Comparison of ENCODE assay signal across 8 cellular contexts in genomic region chr2:189661148-189661956, GRCh38. TPM values are rescaled to one million over a fixed set of nuclear protein-coding genes. Genes with fewer than 3 reads are reported as not detected.
A peak's percentile ranks its signal among the peaks of the same experiment; 100 is the strongest.
DNase-seq lines count a peak whose midpoint lies in the region; ATAC-seq and TF ChIP-seq lines count a peak whose summit lies in the region.

ASNSD1 (plus strand) TSS chr2:189661459; CDS start chr2:189666133, 4,674 bp downstream.

- H3K4me3 ChIP-seq in right atrium auricular region: peak within 1 kb of the TSS; percentile 87 to 96
- peak within 1 kb of the TSS; percentile 88 for H3K4me3 ChIP-seq in psoas muscle
- peak within 1 kb of the TSS; percentile 72 to 74 for H3K4me3 ChIP-seq in uterus

- no peak within 1 kb of the TSS for H3K27ac Mint-ChIP-seq in T-helper 17 cell

- no peaks in the 10 kb centered on the region for H3K36me3 ChIP-seq in right atrium auricular region
- peaks cover 0 to 11% of the 10 kb centered on the region in 2 donors for H3K36me3 ChIP-seq in psoas muscle (ENCODE audit: insufficient read depth in 1 of 2, low read depth in 1 of 2)
- no peaks in the 10 kb centered on the region for H3K36me3 ChIP-seq in uterus

- H3K4me1 Mint-ChIP-seq in T-helper 17 cell: peaks cover 32% of the 10 kb centered on the region

- WGBS in psoas muscle, 3 donors: 0 to 1% (median 1%) methylated on average over 44 to 46 of the region's 46 CpGs

- H3K36me3 Mint-ChIP-seq in T-helper 17 cell (ENCODE audit: low read depth): no peaks in the 10 kb centered on the region

- peak within 1 kb of the TSS; percentile 87 to 93 for H3K27ac ChIP-seq in right atrium auricular region
- H3K27ac ChIP-seq in psoas muscle: peak within 1 kb of the TSS; percentile 93
- H3K27ac ChIP-seq in uterus: peak within 1 kb of the TSS; percentile 86 to 92

- TF ChIP-seq POLR2A in GM15510 (IDR thresholded peaks at IDR 0.05; ENCODE audit: borderline replicate concordance, extremely low read depth, insufficient read length): peak; percentile 95
- peak; percentile 89 to 95 for TF ChIP-seq POLR2A in uterus (IDR thresholded peaks at IDR 0.05)

- H3K4me3 Mint-ChIP-seq in T-helper 17 cell: no peak within 1 kb of the TSS

- TF ChIP-seq CTCF in right atrium auricular region (IDR thresholded peaks at IDR 0.05) (peak; percentile 91 to 96), psoas muscle (IDR thresholded peaks at IDR 0.05) (peak; percentile 97), uterus (IDR thresholded peaks at IDR 0.05) (peak; percentile 95 to 100 (median 100))

- intact Hi-C loops in psoas muscle (cut with DNase I) (loop anchor here (1.0 to 10.0 kb wide), 4 partner anchors 36 to 413 kb away; partner anchors contain the start of gene OSGEPL1 (in 1 of the 2)), uterus (cut with DNase I; ENCODE audit: low total_unique reads) (no loop called here)

- peaks cover 0 to 33% of the 10 kb centered on the region in 2 donors for H3K4me1 ChIP-seq in right atrium auricular region
- peaks cover 20% of the 10 kb centered on the region for H3K4me1 ChIP-seq in psoas muscle
- peaks cover 0 to 11% of the 10 kb centered on the region in 2 donors for H3K4me1 ChIP-seq in uterus

- no peaks in the 10 kb centered on the region for H3K9me3 ChIP-seq in T-helper 17 cell (ENCODE audit: control insufficient read depth, low read length, poor library complexity, severe bottlenecking)
- H3K9me3 ChIP-seq in right atrium auricular region: no peaks in the 10 kb centered on the region
- H3K9me3 ChIP-seq in psoas muscle: no peaks in the 10 kb centered on the region
- H3K9me3 ChIP-seq in uterus: no peaks in the 10 kb centered on the region

- ATAC-seq in HG02885 (IDR thresholded peaks at IDR 0.05; ENCODE audit: poor library complexity, unreplicated experiment) (peak; percentile 90), T-helper 17 cell (peak; percentile 92), psoas muscle (peak; percentile 98 to 99 (median 99))

- DNase-seq in NCI-H1694 (lab: John Stamatoyannopoulos, UW) (peak; percentile 99), T-helper 17 cell (peak; percentile 99), anterior cingulate cortex (lab: John Stamatoyannopoulos, UW) (peak; percentile 77 to 98 (median 94)), right atrium auricular region (ENCODE audit: low spot score) (peak; percentile 99), psoas muscle (peak; percentile 99 to 100), uterus (peak; percentile 99)

- H3K27me3 Mint-ChIP-seq in T-helper 17 cell: no peaks in the 10 kb centered on the region

- H3K27me3 ChIP-seq in right atrium auricular region (no peaks in the 10 kb centered on the region), psoas muscle (ENCODE audit: insufficient read depth in 3 of 3, low read length in 2 of 3) (no peaks in the 10 kb centered on the region), uterus (no peaks in the 10 kb centered on the region)

RNA-seq across cellular contexts. Expression of gene ASNSD1, which starts in this region (rescaled TPM):
- total RNA-seq in T-helper 17 cell: 10 to 100 TPM; 34.2 to 40.4 TPM
- total RNA-seq in right atrium auricular region: 10 to 100 TPM; 36.7 to 38.8 TPM
- total RNA-seq in psoas muscle: 10 to 100 TPM; 50.8 to 67.0 (median 62.0) TPM
- polyA plus RNA-seq in psoas muscle: 100 to 1,000 TPM in 1 of 3 donors, 10 to 100 TPM in 2; 57.9 to 148 (median 66.6) TPM
- total RNA-seq in uterus: 10 to 100 TPM; 46.2 to 94.4 (median 56.6) TPM

Comparison
In these comparisons a context has a peak if more than half of its experiments do, and no peak if none do; other contexts are left out.
1. Peak in every context shown above with its lines: DNase-seq, ATAC-seq, H3K4me3 ChIP-seq and H3K27ac ChIP-seq.